8 cellular contexts compared by ENCODE assay signal in genomic region chr1:206117151-206117948, GRCh38. TPM values are rescaled to one million over a fixed set of nuclear protein-coding genes. Genes with fewer than 3 reads are reported as not detected.
DNase-seq lines count a peak whose midpoint lies in the region; ATAC-seq and TF ChIP-seq lines count a peak whose summit lies in the region.

A gene with protein sequence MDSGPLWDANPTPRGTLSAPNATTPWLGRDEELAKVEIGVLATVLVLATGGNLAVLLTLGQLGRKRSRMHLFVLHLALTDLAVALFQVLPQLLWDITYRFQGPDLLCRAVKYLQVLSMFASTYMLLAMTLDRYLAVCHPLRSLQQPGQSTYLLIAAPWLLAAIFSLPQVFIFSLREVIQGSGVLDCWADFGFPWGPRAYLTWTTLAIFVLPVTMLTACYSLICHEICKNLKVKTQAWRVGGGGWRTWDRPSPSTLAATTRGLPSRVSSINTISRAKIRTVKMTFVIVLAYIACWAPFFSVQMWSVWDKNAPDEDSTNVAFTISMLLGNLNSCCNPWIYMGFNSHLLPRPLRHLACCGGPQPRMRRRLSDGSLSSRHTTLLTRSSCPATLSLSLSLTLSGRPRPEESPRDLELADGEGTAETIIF (minus strand): TSS chr1:206117388. CDS start chr1:206116890, 498 bp downstream.

- no peaks in the 10 kb centered on the region for H3K36me3 Mint-ChIP-seq in activated CD8-positive, alpha-beta T cell treated with anti-CD3 and anti-CD28 coated beads, Interleukin-2, amount 10 ng/mL, durations not matched to agents 7 days and 5 days (ENCODE audit: low read depth)

- POLR2A ChIA-PET in activated CD8-positive, alpha-beta T cell treated with anti-CD3 and anti-CD28 coated beads, Interleukin-2, amount 10 ng/mL, durations not matched to agents 7 days and 5 days (lab: Charles Lee) = no interaction called here

- peak; percentile 75 for ATAC-seq in activated CD8-positive, alpha-beta T cell treated with anti-CD3 and anti-CD28 coated beads, Interleukin-2, amount 10 ng/mL, durations not matched to agents 7 days and 5 days
- ATAC-seq in HG03457 (IDR thresholded peaks at IDR 0.05; ENCODE audit: unreplicated experiment) = no peak
- no peak for ATAC-seq in HG03439 (IDR thresholded peaks at IDR 0.05; ENCODE audit: unreplicated experiment)
- no peak for ATAC-seq in HG03108 (IDR thresholded peaks at IDR 0.05; ENCODE audit: unreplicated experiment)

- H3K4me3 Mint-ChIP-seq in activated CD8-positive, alpha-beta T cell treated with anti-CD3 and anti-CD28 coated beads, Interleukin-2, amount 10 ng/mL, durations not matched to agents 7 days and 5 days = no peak within 1 kb of the TSS

- intact Hi-C loops in posterior cingulate gyrus (cut with DNase I) = no loop called here

- H3K4me3 ChIP-seq in NB4 (ENCODE audit: low read depth, low read length) = no peak within 1 kb of the TSS

- H3K4me1 Mint-ChIP-seq in activated CD8-positive, alpha-beta T cell treated with anti-CD3 and anti-CD28 coated beads, Interleukin-2, amount 10 ng/mL, durations not matched to agents 7 days and 5 days (ENCODE audit: low read depth) = peaks cover 8% of the 10 kb centered on the region

- no peak within 1 kb of the TSS for H3K27ac Mint-ChIP-seq in activated CD8-positive, alpha-beta T cell treated with anti-CD3 and anti-CD28 coated beads, Interleukin-2, amount 10 ng/mL, durations not matched to agents 7 days and 5 days

- CTCF ChIA-PET in activated CD8-positive, alpha-beta T cell treated with anti-CD3 and anti-CD28 coated beads, Interleukin-2, amount 10 ng/mL, durations not matched to agents 7 days and 5 days (lab: Charles Lee) = interaction anchor here (0.6 kb wide), 1 partner anchor 11 kb away, joined by 4 read pairs; no protein-coding TSS in a partner anchor

- peaks cover 17% of the 10 kb centered on the region for H3K9me3 Mint-ChIP-seq in activated CD8-positive, alpha-beta T cell treated with anti-CD3 and anti-CD28 coated beads, Interleukin-2, amount 10 ng/mL, durations not matched to agents 7 days and 5 days (ENCODE audit: insufficient read depth)

- no peak for TF ChIP-seq CTCF in NB4 (IDR thresholded peaks at IDR 0.05; ENCODE audit: low read depth, low read length)

- peaks cover 60% of the 10 kb centered on the region for H3K27me3 Mint-ChIP-seq in activated CD8-positive, alpha-beta T cell treated with anti-CD3 and anti-CD28 coated beads, Interleukin-2, amount 10 ng/mL, durations not matched to agents 7 days and 5 days (ENCODE audit: low read depth)

- DNase-seq in DMS53 (lab: John Stamatoyannopoulos, UW) = peak; percentile 93
- DNase-seq in NB4 (ENCODE audit: low read depth) = peak; percentile 43
- DNase-seq in activated CD8-positive, alpha-beta T cell treated with anti-CD3 and anti-CD28 coated beads, Interleukin-2, amount 10 ng/mL, durations not matched to agents 7 days and 5 days = peak; percentile 27
- peak; percentile 66 for DNase-seq in glomerular visceral epithelial cell (ENCODE audit: extremely low spot score)
- DNase-seq in posterior cingulate gyrus = peak in 8 of 10 donors; percentile 20 to 91 (median 30)

- no peak for TF ChIP-seq POLR2A in NB4 (IDR thresholded peaks at IDR 0.05; ENCODE audit: extremely low read depth, insufficient read length)

RNA-seq across cellular contexts. Expression of the gene that starts here (rescaled TPM):
- total RNA-seq in activated CD8-positive, alpha-beta T cell treated with anti-CD3 and anti-CD28 coated beads, Interleukin-2, amount 10 ng/mL, durations not matched to agents 7 days and 5 days = not detected

Comparison
In these comparisons a context has a peak if more than half of its experiments do, and no peak if none do; other contexts are left out.
1. Peak in DNase-seq and ATAC-seq in activated CD8-positive, alpha-beta T cell treated with anti-CD3 and anti-CD28 coated beads, Interleukin-2, amount 10 ng/mL, durations not matched to agents 7 days and 5 days; RNA of the gene not detected or under 1 TPM.
2. DNase-seq: peak in every context shown above with its lines; median percentile 93 in DMS53; 66 in glomerular visceral epithelial cell; 43 in NB4; 30 in posterior cingulate gyrus; 27 in activated CD8-positive, alpha-beta T cell treated with anti-CD3 and anti-CD28 coated beads, Interleukin-2, amount 10 ng/mL, durations not matched to agents 7 days and 5 days.